In the genomic region with DNA sequence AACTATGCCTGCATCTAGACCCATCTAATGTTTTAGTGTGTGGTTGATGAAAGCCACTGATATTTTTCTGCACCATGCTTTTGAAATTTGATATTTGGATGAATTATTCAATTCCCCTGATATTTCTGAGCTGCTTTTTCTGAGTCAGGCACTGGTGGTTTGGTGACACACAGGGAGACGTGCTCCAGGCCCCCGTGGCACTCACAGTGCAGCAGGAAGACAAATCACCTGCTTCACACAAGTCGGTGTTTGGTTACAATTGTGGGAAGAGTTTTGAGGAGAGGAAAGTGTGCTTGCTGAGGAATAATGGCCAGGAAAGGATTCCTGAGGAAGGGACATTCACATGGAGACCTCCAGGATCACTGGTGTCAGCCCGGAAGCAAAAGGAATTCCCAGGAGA, we compare ENCODE assay signal across 15 cellular contexts.
DNase-seq lines count a peak whose midpoint lies in the region; ATAC-seq and TF ChIP-seq lines count a peak whose summit lies in the region.
"Had no signal": no experiment of that assay in that cellular context is flagged by ENCODE, and none has a peak within 500 bp of the region (broad histone marks: within the 10 kb centered on the region; RNA-seq: fewer than 3 reads in every experiment).

No MANE protein-coding gene starts in this region.

- DNase-seq in BJ (ENCODE audit: low read depth) (peak; percentile 28), IMR-90 (peak; percentile 46), myocyte (ENCODE audit: low read depth) (peak; percentile 88), suprapubic skin (ENCODE audit: low spot score in 2 of 2) (no peak), D341Med (ENCODE audit: low spot score) (no peak), superior temporal gyrus (ENCODE audit: extremely low spot score) (no peak)
- DNase-seq: activated CD8-positive, alpha-beta memory T cell treated with anti-CD3 and anti-CD28 coated beads, Interleukin-2, amount 50 U/mL, for 48 hours; amniotic stem cell; naive thymus-derived CD4-positive, alpha-beta T cell; spleen; WERI-Rb-1 had no signal

- no peaks in the 10 kb centered on the region for H3K36me3 ChIP-seq in BJ (ENCODE audit: control insufficient read depth, insufficient read depth, low read length)
- no peaks in the 10 kb centered on the region for H3K36me3 ChIP-seq in IMR-90 (ENCODE audit: control insufficient read depth, insufficient read depth, low read length)
- no peaks in the 10 kb centered on the region for H3K36me3 ChIP-seq in suprapubic skin
- H3K36me3 ChIP-seq: spleen, vagina, WERI-Rb-1 had no signal

- no peak overlapping the region for H2BK120ac ChIP-seq in IMR-90 (ENCODE audit: low read depth, low read length)

- POLR2A ChIA-PET in BJ (lab: Charles Lee) (no interaction called here), IMR-90 (lab: Charles Lee; ENCODE audit: unreplicated experiment) (no interaction called here)

- TF ChIP-seq CTCF in BJ (IDR thresholded peaks at IDR 0.05; ENCODE audit: insufficient read depth, low read depth, low read length): no peak
- no peak for TF ChIP-seq CTCF in IMR-90 (conservative IDR thresholded peaks at IDR 0.05; ENCODE audit: low read depth, low read length)
- no peak for TF ChIP-seq CTCF in brain (conservative IDR thresholded peaks at IDR 0.05)
- no peak for TF ChIP-seq CTCF in suprapubic skin (IDR thresholded peaks at IDR 0.05)

- no peak overlapping the region for H2BK15ac ChIP-seq in IMR-90 (ENCODE audit: low read depth, low read length)

- no peak overlapping the region for H3K14ac ChIP-seq in IMR-90 (replicated peaks; ENCODE audit: low read depth, low read length)

- no peak for ATAC-seq in IMR-90 (ENCODE audit: low read depth)
- ATAC-seq in HG03025 (IDR thresholded peaks at IDR 0.05; ENCODE audit: low FRiP score, unreplicated experiment): no peak

- H3K4ac ChIP-seq in IMR-90 (ENCODE audit: low read depth, low read length): no peak overlapping the region

- no peak overlapping the region for H2AFZ ChIP-seq in IMR-90 (replicated peaks; ENCODE audit: low read length, poor library complexity)

- no peak overlapping the region for H3K4me2 ChIP-seq in IMR-90 (ENCODE audit: low read depth, low read length)

- H3K9me3 Mint-ChIP-seq in brain: peaks cover 0 to 4% (median 0%) of the 10 kb centered on the region in 5 experiments
- H3K9me3 Mint-ChIP-seq: naive thymus-derived CD4-positive, alpha-beta T cell had no signal

- WGBS in IMR-90 (ENCODE audit: extremely low coverage in 2 of 2, insufficient read length in 1 of 2), 2 experiments: 25% methylated on average over 2 of the region's 4 CpGs; no CpG with 5 or more reads in 1 of the 2 experiments
- WGBS in suprapubic skin: 56% methylated on average over 4 of the region's 4 CpGs

- H4K91ac ChIP-seq in IMR-90 (ENCODE audit: insufficient read depth, low read depth, low read length): no peak overlapping the region

- H3K9me1 ChIP-seq in IMR-90 (ENCODE audit: insufficient read depth, low read length): no peaks in the 10 kb centered on the region; the same call in 1 of the 2 replicates

- H2BK5ac ChIP-seq in IMR-90 (ENCODE audit: low read depth, low read length, poor library complexity, severe bottlenecking): no peak overlapping the region

- H3K23ac ChIP-seq in IMR-90 (ENCODE audit: low read depth, low read length): no peak overlapping the region

- H3K4me3 Mint-ChIP-seq in brain: peak overlapping the region in 1 of 5 experiments; percentile 47
- H3K4me3 Mint-ChIP-seq: naive thymus-derived CD4-positive, alpha-beta T cell had no signal

- no peak overlapping the region for H2BK20ac ChIP-seq in IMR-90 (ENCODE audit: low read depth, low read length)

- H3K9ac ChIP-seq in IMR-90 (ENCODE audit: low read depth, low read length): no peak overlapping the region

- H2AK5ac ChIP-seq in IMR-90 (ENCODE audit: low read depth, low read length): no peak overlapping the region

- H4K8ac ChIP-seq in IMR-90 (ENCODE audit: low read depth in 2 of 2, low read length in 2 of 2): no peak overlapping the region

- H3K36me3 Mint-ChIP-seq in brain: no peaks in the 10 kb centered on the region
- H3K36me3 Mint-ChIP-seq: naive thymus-derived CD4-positive, alpha-beta T cell had no signal

- peak overlapping the region in 3 of 5 experiments; percentile 47 to 72 (median 48) for H3K27ac Mint-ChIP-seq in brain
- H3K27ac Mint-ChIP-seq: naive thymus-derived CD4-positive, alpha-beta T cell had no signal

- TF ChIP-seq POLR2A in IMR-90 (IDR thresholded peaks at IDR 0.05; ENCODE audit: low read depth, low read length) (no peak), suprapubic skin (IDR thresholded peaks at IDR 0.05) (no peak)

- peaks cover 78% of the 10 kb centered on the region for H3K4me1 Mint-ChIP-seq in brain

- dilution Hi-C loops in IMR-90 (cut with HindIII; ENCODE audit: low sequenced_read_pairs, unreplicated experiment): no loop called here

- H4K5ac ChIP-seq in IMR-90 (ENCODE audit: low read depth, low read length): no peak overlapping the region

- intact Hi-C loops in IMR-90 (cut with micrococcal nuclease): no loop called here

- H3K27ac ChIP-seq in IMR-90 (ENCODE audit: insufficient read depth, low read length): no peak overlapping the region
- H3K27ac ChIP-seq in suprapubic skin: no peak overlapping the region
- H3K27ac ChIP-seq: C4-2B, vagina, WERI-Rb-1 had no signal

- BruUV-seq in IMR-90 (replicated peaks; lab: Mats Ljungman, UMichigan): no TSS peak

- H2AK9ac ChIP-seq in IMR-90 (replicated peaks; ENCODE audit: low read depth, low read length, poor library complexity): no peak overlapping the region

- in situ Hi-C loops in IMR-90 (cut with MboI; ENCODE audit: low sequenced_read_pairs): no loop called here

- H3K27me3 ChIP-seq in BJ (ENCODE audit: control insufficient read depth, insufficient read depth, low read length): peaks cover 6% of the 10 kb centered on the region
- H3K27me3 ChIP-seq in IMR-90 (ENCODE audit: control insufficient read depth, insufficient read depth, low read length): peaks cover 31% of the 10 kb centered on the region
- H3K27me3 ChIP-seq in suprapubic skin: no peaks in the 10 kb centered on the region
- H3K27me3 ChIP-seq: spleen, vagina had no signal

- H4K20me1 ChIP-seq in IMR-90 (ENCODE audit: insufficient read depth, low read length): no peaks in the 10 kb centered on the region

- no peak for TF ChIP-seq EP300 in suprapubic skin (IDR thresholded peaks at IDR 0.05)

- H3K18ac ChIP-seq in IMR-90 (ENCODE audit: low read depth, low read length): no peak overlapping the region

- no peaks in the 10 kb centered on the region for H3K9me3 ChIP-seq in IMR-90 (ENCODE audit: control insufficient read depth, insufficient read depth, low read length)
- H3K9me3 ChIP-seq in suprapubic skin: no peaks in the 10 kb centered on the region
- H3K9me3 ChIP-seq: spleen, vagina had no signal

- H3K4me3 ChIP-seq in BJ (ENCODE audit: low read depth, low read length) (no peak overlapping the region), IMR-90 (ENCODE audit: insufficient read depth, low read depth, low read length) (no peak overlapping the region), suprapubic skin (no peak overlapping the region)
- H3K4me3 ChIP-seq: spleen, vagina had no signal

- TF ChIP-seq RAD21 in IMR-90 (IDR thresholded peaks at IDR 0.05; ENCODE audit: low read length): no peak

- H3K4me1 ChIP-seq in IMR-90 (ENCODE audit: control insufficient read depth, insufficient read depth, low read length) (peaks cover 8% of the 10 kb centered on the region), suprapubic skin (peaks cover 43% of the 10 kb centered on the region)

- CTCF ChIA-PET in BJ (lab: Yijun Ruan, JAX) (interaction anchor here (1.0 kb wide), 1 partner anchor 15 kb away, joined by 3 read pairs; no protein-coding TSS in a partner anchor), IMR-90 (lab: Yijun Ruan, JAX) (interaction anchor here (0.6 kb wide), 1 partner anchor 57 kb away, joined by 3 read pairs; no protein-coding TSS in a partner anchor)

- H3K27me3 Mint-ChIP-seq in brain: peaks cover 8% of the 10 kb centered on the region

- no peaks in the 10 kb centered on the region for H3K79me1 ChIP-seq in IMR-90 (ENCODE audit: low read depth in 1 of 2, low read length in 2 of 2)

- no peak overlapping the region for H3K56ac ChIP-seq in IMR-90 (ENCODE audit: extremely low read depth, insufficient read depth, low read length)

TF ChIP-seq in IMR-90, 13 proteins besides CTCF, POLR2A, EP300 and RAD21:
- peak; percentile 3; the same call in 1 of the 2 replicates for TF ChIP-seq BHLHE40 (IDR thresholded peaks at IDR 0.05; ENCODE audit: low read depth, low read length)
- TF ChIP-seq NFE2L2 (IDR thresholded peaks at IDR 0.05; ENCODE audit: low read depth, low read length): no peak

Comparison
In these comparisons a context has a peak if more than half of its experiments do, and no peak if none do; other contexts are left out.
1. DNase-seq: peak in BJ (single experiment), IMR-90 (single experiment) and myocyte (single experiment); none in suprapubic skin (0 of 2), D341Med (single experiment) and superior temporal gyrus (single experiment).